ENCODE assay signal across 9 cellular contexts in genomic region chr11:3984896-3985295, GRCh38.
DNase-seq lines count a peak whose midpoint lies in the region; ATAC-seq and TF ChIP-seq lines count a peak whose summit lies in the region.
"Had no signal": no experiment of that assay in that cellular context is flagged by ENCODE, and none has a peak within 500 bp of the region (broad histone marks: within the 10 kb centered on the region; RNA-seq: fewer than 3 reads in every experiment).

No MANE protein-coding gene starts in this region.

- H4K5ac ChIP-seq in mesendoderm (ENCODE audit: low read length) = no peak overlapping the region

- H3K56ac ChIP-seq in mesendoderm (ENCODE audit: low read length) = no peak overlapping the region

- H3K4me2 ChIP-seq in mesendoderm (ENCODE audit: low read length) = no peak overlapping the region

- peaks cover 93% of the 10 kb centered on the region for H3K4me1 Mint-ChIP-seq in CD4-positive, alpha-beta T cell (ENCODE audit: low read depth)
- peaks cover 90% of the 10 kb centered on the region for H3K4me1 Mint-ChIP-seq in activated naive CD4-positive, alpha-beta T cell treated with anti-CD3 and anti-CD28 coated beads, Interleukin-2, amount 50 U/mL, for 24 hours

- TF ChIP-seq CTCF in CD4-positive, alpha-beta T cell (IDR thresholded peaks at IDR 0.05) = peak; percentile 42

- peak overlapping the region; percentile 79 for H3K27ac Mint-ChIP-seq in CD4-positive, alpha-beta T cell
- peak overlapping the region; percentile 83 for H3K27ac Mint-ChIP-seq in activated naive CD4-positive, alpha-beta T cell treated with anti-CD3 and anti-CD28 coated beads, Interleukin-2, amount 50 U/mL, for 24 hours

- ATAC-seq in CD4-positive, alpha-beta T cell (ENCODE audit: poor library complexity) = peak; percentile 71
- ATAC-seq in GM21528 (IDR thresholded peaks at IDR 0.05; ENCODE audit: low FRiP score, unreplicated experiment) = no peak
- ATAC-seq in HG03378 (IDR thresholded peaks at IDR 0.05; ENCODE audit: unreplicated experiment) = no peak
- ATAC-seq in HG02973 (IDR thresholded peaks at IDR 0.05; ENCODE audit: unreplicated experiment) = no peak
- ATAC-seq: esophagus mucosa had no signal

- no peak overlapping the region for H3K4me3 ChIP-seq in mesendoderm (ENCODE audit: low read length)

- H3K36me3 Mint-ChIP-seq in CD4-positive, alpha-beta T cell (ENCODE audit: low read depth) = peaks cover 38% of the 10 kb centered on the region
- peaks cover 6% of the 10 kb centered on the region for H3K36me3 Mint-ChIP-seq in activated naive CD4-positive, alpha-beta T cell treated with anti-CD3 and anti-CD28 coated beads, Interleukin-2, amount 50 U/mL, for 24 hours

- no peak overlapping the region for H3K23ac ChIP-seq in mesendoderm (ENCODE audit: low read length)

- H3K9me3 Mint-ChIP-seq in CD4-positive, alpha-beta T cell = no peaks in the 10 kb centered on the region
- H3K9me3 Mint-ChIP-seq in activated naive CD4-positive, alpha-beta T cell treated with anti-CD3 and anti-CD28 coated beads, Interleukin-2, amount 50 U/mL, for 24 hours = no peaks in the 10 kb centered on the region

- H2BK120ac ChIP-seq in mesendoderm (ENCODE audit: low read depth, low read length) = no peak overlapping the region

- H2BK5ac ChIP-seq in mesendoderm (ENCODE audit: low read length) = no peak overlapping the region

- no peaks in the 10 kb centered on the region for H3K4me1 ChIP-seq in mesendoderm (ENCODE audit: control insufficient read depth, low read depth, low read length)

- H3K9ac ChIP-seq in mesendoderm (ENCODE audit: low read length) = no peak overlapping the region

- H3K36me3 ChIP-seq in mesendoderm (ENCODE audit: control insufficient read depth, insufficient read depth, low read length) = no peaks in the 10 kb centered on the region

- no peak overlapping the region for H3K4ac ChIP-seq in mesendoderm (ENCODE audit: low read depth, low read length)

- DNase-seq in CD4-positive, alpha-beta T cell = peak in 8 of 10 experiments; percentile 7 to 43 (median 24)
- DNase-seq in SW480 (ENCODE audit: low spot score) (peak; percentile 13), mesendoderm (peak; percentile 21), NCI-H2107 treated with DMSO at 0.1 percent for 48 hours (lab: John Stamatoyannopoulos, UW; ENCODE audit: unreplicated experiment) (no peak)

- POLR2A ChIA-PET in CD4-positive, alpha-beta T cell (lab: Charles Lee) = interaction anchor here (0.5 to 2.7 kb wide), 6 partner anchors 32 to 146 kb away, joined by 3 to 15 read pairs (median 5); partner anchors contain the start of gene STIM1

- no peaks in the 10 kb centered on the region for H3K9me3 ChIP-seq in CD4-positive, alpha-beta T cell (ENCODE audit: control insufficient read depth, low read length)

- no peaks in the 10 kb centered on the region for H3K79me2 ChIP-seq in mesendoderm (ENCODE audit: control insufficient read depth, insufficient read depth, low read length)

- H2BK15ac ChIP-seq in mesendoderm (replicated peaks; ENCODE audit: low read depth) = no peak overlapping the region

- no peaks in the 10 kb centered on the region for H3K27me3 ChIP-seq in CD4-positive, alpha-beta T cell (ENCODE audit: control insufficient read depth, insufficient read depth, low read length)
- H3K27me3 ChIP-seq in mesendoderm (ENCODE audit: insufficient read depth, low read length, poor library complexity) = no peaks in the 10 kb centered on the region

- CTCF ChIA-PET in CD4-positive, alpha-beta T cell (lab: Charles Lee) = interaction anchor here (0.6 to 2.0 kb wide), 7 partner anchors 8 to 177 kb away, joined by 3 to 14 read pairs (median 4); partner anchors contain the start of genes PGAP2 and STIM1

- no peak overlapping the region for H3K4me3 Mint-ChIP-seq in CD4-positive, alpha-beta T cell
- peak overlapping the region; percentile 9 for H3K4me3 Mint-ChIP-seq in activated naive CD4-positive, alpha-beta T cell treated with anti-CD3 and anti-CD28 coated beads, Interleukin-2, amount 50 U/mL, for 24 hours

- H4K8ac ChIP-seq in mesendoderm (ENCODE audit: low read depth, low read length) = no peak overlapping the region

- H3K18ac ChIP-seq in mesendoderm (ENCODE audit: low read length) = no peak overlapping the region

- H3K27me3 Mint-ChIP-seq in CD4-positive, alpha-beta T cell = no peaks in the 10 kb centered on the region
- no peaks in the 10 kb centered on the region for H3K27me3 Mint-ChIP-seq in activated naive CD4-positive, alpha-beta T cell treated with anti-CD3 and anti-CD28 coated beads, Interleukin-2, amount 50 U/mL, for 24 hours

- H3K79me1 ChIP-seq in mesendoderm (ENCODE audit: low read length) = no peaks in the 10 kb centered on the region

- WGBS in mesendoderm (ENCODE audit: extremely low coverage, insufficient coverage, low lambda C conversion rate) = no CpG with 5 or more reads among the region's 5 CpGs

- H2AK5ac ChIP-seq in mesendoderm (ENCODE audit: low read length) = no peak overlapping the region

- no peak overlapping the region for H3K27ac ChIP-seq in CD4-positive, alpha-beta T cell (ENCODE audit: low read depth, low read length)
- no peak overlapping the region for H3K27ac ChIP-seq in mesendoderm (ENCODE audit: low read depth, low read length)

- intact Hi-C loops in CD4-positive, alpha-beta T cell (cut with DNase I, micrococcal nuclease) = loop anchor here (2.0 to 5.0 kb wide), 3 partner anchors 38 to 134 kb away; partner anchors contain the start of gene STIM1 (in 1 of the 2)
